ENCODE assay signal across 9 cellular contexts in genomic region chr7:95723583-95724180, GRCh38. TPM values are rescaled to one million over a fixed set of nuclear protein-coding genes. Genes with fewer than 3 reads are reported as not detected.
DNase-seq lines count a peak whose midpoint lies in the region; ATAC-seq and TF ChIP-seq lines count a peak whose summit lies in the region.
"Had no signal": no experiment of that assay in that cellular context is flagged by ENCODE, and none has a peak within 500 bp of the region (broad histone marks: within the 10 kb centered on the region; RNA-seq: fewer than 3 reads in every experiment).

No MANE protein-coding gene starts in this region.

- ATAC-seq in GM18867 (IDR thresholded peaks at IDR 0.05; ENCODE audit: unreplicated experiment): peak; percentile 75
- ATAC-seq in Panc1: peak; percentile 90
- no peak for ATAC-seq in GM19395 (IDR thresholded peaks at IDR 0.05; ENCODE audit: unreplicated experiment)
- ATAC-seq in naive thymus-derived CD4-positive, alpha-beta T cell: no peak

- no peak overlapping the region for H3K4me3 Mint-ChIP-seq in naive thymus-derived CD4-positive, alpha-beta T cell

- H3K27ac Mint-ChIP-seq in naive thymus-derived CD4-positive, alpha-beta T cell: no peak overlapping the region

- peaks cover 0 to 1% (median 0%) of the 10 kb centered on the region in 7 donors for H3K4me1 Mint-ChIP-seq in naive thymus-derived CD4-positive, alpha-beta T cell

- POLR2A ChIA-PET in BJ (lab: Charles Lee) (no interaction called here), Panc1 (lab: Charles Lee) (no interaction called here)
- POLR2A ChIA-PET in naive thymus-derived CD4-positive, alpha-beta T cell (lab: Charles Lee): no interaction called here

- in situ Hi-C loops in KBM-7 (cut with MboI; ENCODE audit: low pct_unique_long_range_greater_than_20kb, low sequenced_read_pairs): no loop called here
- in situ Hi-C loops in Panc1 (cut with HindIII; ENCODE audit: low pct_unique_long_range_greater_than_20kb, low sequenced_read_pairs): no loop called here

- intact Hi-C loops in Panc1 (cut with micrococcal nuclease; ENCODE audit: unreplicated experiment): loop anchor here (1.0 kb wide), 1 partner anchor 148 kb away; no protein-coding TSS in a partner anchor
- intact Hi-C loops in naive thymus-derived CD4-positive, alpha-beta T cell (cut with micrococcal nuclease): loop anchor here in 1 of 2 donors (2.0 kb wide), 1 partner anchor 147 kb away; no protein-coding TSS in a partner anchor

- no peak overlapping the region for H3K4me3 ChIP-seq in BJ (ENCODE audit: low read depth, low read length)
- no peak overlapping the region for H3K4me3 ChIP-seq in Panc1 (ENCODE audit: low read depth in 2 of 2, low read length in 2 of 2)
- H3K4me3 ChIP-seq in fibroblast of mammary gland (ENCODE audit: control insufficient read depth, low read depth, low read length): no peak overlapping the region
- no peak overlapping the region for H3K4me3 ChIP-seq in naive thymus-derived CD4-positive, alpha-beta T cell (ENCODE audit: low read length)

- peaks cover 0 to 10% (median 6%) of the 10 kb centered on the region in 5 donors for H3K27me3 Mint-ChIP-seq in naive thymus-derived CD4-positive, alpha-beta T cell

- no peaks in the 10 kb centered on the region for H3K9me3 ChIP-seq in Panc1 (ENCODE audit: control insufficient read depth, insufficient read depth, low read depth, low read length)
- H3K9me3 ChIP-seq in naive thymus-derived CD4-positive, alpha-beta T cell (ENCODE audit: control insufficient read depth in 2 of 3, low read length in 3 of 3): no peaks in the 10 kb centered on the region

- no peaks in the 10 kb centered on the region for H3K27me3 ChIP-seq in BJ (ENCODE audit: control insufficient read depth, insufficient read depth, low read length)
- H3K27me3 ChIP-seq in Panc1 (ENCODE audit: control insufficient read depth, insufficient read depth, low read length): peaks cover 2% of the 10 kb centered on the region
- H3K27me3 ChIP-seq in naive thymus-derived CD4-positive, alpha-beta T cell (ENCODE audit: control insufficient read depth in 2 of 2, insufficient read depth in 2 of 2, low read length in 2 of 2): no peaks in the 10 kb centered on the region

- DNase-seq in BJ (ENCODE audit: low read depth) (peak; percentile 4), KBM-7 (peak; percentile 34), Panc1 (ENCODE audit: low read depth, low spot score) (peak; percentile 45), fibroblast of mammary gland (ENCODE audit: low read depth) (peak; percentile 56), non-pigmented ciliary epithelial cell (ENCODE audit: low read depth) (peak; percentile 3)
- DNase-seq in naive thymus-derived CD4-positive, alpha-beta T cell: no peak

- peaks cover 0 to 2% (median 0%) of the 10 kb centered on the region in 11 donors for H3K9me3 Mint-ChIP-seq in naive thymus-derived CD4-positive, alpha-beta T cell

- no peaks in the 10 kb centered on the region for H3K36me3 Mint-ChIP-seq in naive thymus-derived CD4-positive, alpha-beta T cell

- no peaks in the 10 kb centered on the region for H3K36me3 ChIP-seq in BJ (ENCODE audit: control insufficient read depth, insufficient read depth, low read length)
- H3K36me3 ChIP-seq in Panc1 (ENCODE audit: control insufficient read depth, insufficient read depth, low read length): no peaks in the 10 kb centered on the region
- H3K36me3 ChIP-seq in naive thymus-derived CD4-positive, alpha-beta T cell (ENCODE audit: control insufficient read depth in 2 of 3, insufficient read depth in 3 of 3, low read length in 3 of 3): no peaks in the 10 kb centered on the region

- peak; percentile 39 for TF ChIP-seq CTCF in BJ (IDR thresholded peaks at IDR 0.05; ENCODE audit: insufficient read depth, low read depth, low read length)
- TF ChIP-seq CTCF in Panc1 (IDR thresholded peaks at IDR 0.05): peak; percentile 65
- peak; percentile 41 for TF ChIP-seq CTCF in fibroblast of mammary gland (conservative IDR thresholded peaks at IDR 0.05; ENCODE audit: control insufficient read depth, insufficient read depth, low read depth, low read length)

- CTCF ChIA-PET in BJ (lab: Yijun Ruan, JAX) (interaction anchor here (0.6 to 5.0 kb wide), 9 partner anchors 10 to 853 kb away, joined by 3 to 43 read pairs (median 6); no protein-coding TSS in a partner anchor), Panc1 (lab: Charles Lee) (interaction anchor here (0.7 to 1.3 kb wide), 3 partner anchors 75 to 148 kb away, joined by 3 to 16 read pairs (median 3); no protein-coding TSS in a partner anchor)
- CTCF ChIA-PET in naive thymus-derived CD4-positive, alpha-beta T cell (lab: Charles Lee): no interaction called here

- BruUV-seq in Panc1 (replicated peaks; lab: Mats Ljungman, UMichigan): no TSS peak

- no peaks in the 10 kb centered on the region for H3K4me1 ChIP-seq in Panc1 (ENCODE audit: control insufficient read depth, insufficient read depth, low read length)
- no peaks in the 10 kb centered on the region for H3K4me1 ChIP-seq in naive thymus-derived CD4-positive, alpha-beta T cell (ENCODE audit: control insufficient read depth in 2 of 2, insufficient read depth in 2 of 2, low read length in 2 of 2)

- no peak overlapping the region for H3K27ac ChIP-seq in Panc1 (ENCODE audit: low read length)
- H3K27ac ChIP-seq in naive thymus-derived CD4-positive, alpha-beta T cell (ENCODE audit: low read depth, low read length): no peak overlapping the region
- H3K27ac ChIP-seq: HL-60 had no signal

RNA-seq across cellular contexts. Expression of gene DYNC1I1, which starts 48.7 kb away (rescaled TPM):
- 0.06 and 0.11 TPM in 2 replicates for polyA plus RNA-seq in BJ (2011; rRNA removed)
- polyA minus RNA-seq in BJ (2011; rRNA and poly(A)+ RNA removed): 0.24 and 0.51 TPM in 2 replicates
- total RNA-seq in Panc1 (2021; ENCODE audit: unreplicated experiment): 0.13 TPM
- polyA plus RNA-seq in Panc1 (2012; ENCODE audit: insufficient read length): not detected
- total RNA-seq in naive thymus-derived CD4-positive, alpha-beta T cell: under 1 TPM in 1 of 5 experiments, not detected in 4; 0.61 TPM
- not detected for polyA plus RNA-seq in naive thymus-derived CD4-positive, alpha-beta T cell

Comparison
In these comparisons a context has a peak if more than half of its experiments do, and no peak if none do; other contexts are left out.
1. DNase-seq: peak in BJ (single experiment), KBM-7 (single experiment), Panc1 (single experiment), fibroblast of mammary gland (single experiment) and non-pigmented ciliary epithelial cell (single experiment); none in naive thymus-derived CD4-positive, alpha-beta T cell (0 of 9).
2. ATAC-seq: peak in GM18867 (single experiment) and Panc1 (single experiment); none in GM19395 (single experiment) and naive thymus-derived CD4-positive, alpha-beta T cell (single experiment).
3. Peak in every context shown above with its lines, with median percentiles within 50 percentile points of each other: CTCF ChIP-seq.